Comparison of ENCODE assay signal across 14 cellular contexts in the genomic region with DNA sequence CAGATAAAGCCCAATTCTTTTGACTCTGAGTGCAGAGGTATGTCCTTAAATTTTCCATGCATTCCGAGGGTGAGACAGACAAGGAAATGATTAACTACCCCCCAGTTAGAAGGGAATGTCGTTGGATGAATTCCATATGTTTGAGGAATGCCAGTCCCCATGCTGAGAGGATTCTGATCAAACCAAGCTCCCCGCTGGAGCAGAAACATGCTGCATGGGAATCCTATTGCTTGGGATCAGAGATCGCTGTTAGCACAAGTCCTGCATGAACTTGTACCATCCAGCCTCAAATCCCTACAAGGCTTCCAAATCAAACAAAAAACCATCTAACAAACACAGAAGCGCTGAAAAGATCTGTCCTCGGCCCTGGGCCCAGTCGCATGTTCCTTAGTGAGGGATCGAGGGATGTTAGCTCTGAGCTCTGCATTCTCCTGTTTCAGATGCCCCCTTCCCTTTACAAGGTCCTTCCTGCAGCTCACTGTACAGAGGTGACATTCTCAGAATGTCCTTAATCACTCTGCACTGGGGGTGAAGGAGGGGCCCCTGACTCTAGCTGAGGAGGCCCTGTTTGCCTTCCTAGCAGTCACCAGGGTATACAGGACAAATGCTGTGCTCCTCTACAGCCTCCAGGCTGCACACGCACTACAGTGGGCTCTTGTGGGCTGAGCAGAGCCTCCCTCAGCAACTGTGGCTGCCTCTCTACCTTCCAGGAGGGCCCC.
A peak's percentile ranks its signal among the peaks of the same experiment; 100 is the strongest.
DNase-seq lines count a peak whose midpoint lies in the region; ATAC-seq, FAIRE-seq and TF ChIP-seq lines count a peak whose summit lies in the region.
"Had no signal": no experiment of that assay in that cellular context is flagged by ENCODE, and none has a peak within 500 bp of the region (broad histone marks: within the 10 kb centered on the region; RNA-seq: fewer than 3 reads in every experiment).

No MANE protein-coding gene starts in this region.

- POLR2A ChIA-PET in A673 (lab: Charles Lee; ENCODE audit: low non-redundant PET) = no interaction called here
- POLR2A ChIA-PET in HepG2 (lab: Yijun Ruan, JAX) = no interaction called here

- peak; percentile 89 for ATAC-seq in HepG2
- no peak for ATAC-seq in HG03097 (IDR thresholded peaks at IDR 0.05; ENCODE audit: low FRiP score, unreplicated experiment)

- peak overlapping the region; percentile 57 for H3K4me2 ChIP-seq in HepG2 (ENCODE audit: low read depth, low read length)
- H3K4me2 ChIP-seq: KMS-11 had no signal

- H3K4me3 ChIP-seq in A673 (ENCODE audit: low read depth, low read length, poor library complexity, severe bottlenecking) (no peak overlapping the region), HepG2 (replicated peaks in 1 of 3; ENCODE audit: insufficient read depth in 1 of 3, low read depth in 2 of 3, low read length in 3 of 3) (peak overlapping the region in 2 of 3 experiments; percentile 0 to 27; a peak in 3 of 6 replicates), Peyer's patch (no peak overlapping the region)
- H3K4me3 ChIP-seq: psoas muscle had no signal

- H3K9ac ChIP-seq in HepG2 (ENCODE audit: insufficient read depth, low read depth, low read length) = no peak overlapping the region
- H3K9ac ChIP-seq: KMS-11 had no signal

- CTCF ChIA-PET in A673 (lab: Charles Lee) (interaction anchor here (1.9 kb wide), 1 partner anchor 13 kb away, joined by 6 read pairs; no protein-coding TSS in a partner anchor), HepG2 (lab: Yijun Ruan, JAX; ENCODE audit: low intra/inter-chr PET ratio, low total read pairs) (no interaction called here)

- BruUV-seq in A673 (replicated peaks; lab: Mats Ljungman, UMichigan) (no TSS peak), HepG2 (replicated peaks; lab: Mats Ljungman, UMichigan) (no TSS peak)

- H3K27me3 ChIP-seq in A673 (replicated peaks; ENCODE audit: insufficient read depth, low read depth, low read length, poor library complexity) (no peaks in the 10 kb centered on the region), HepG2 (ENCODE audit: control insufficient read depth in 1 of 2, insufficient read depth in 2 of 2, low read length in 2 of 2) (no peaks in the 10 kb centered on the region), Peyer's patch (no peaks in the 10 kb centered on the region)

- H3K79me2 ChIP-seq in HepG2 (ENCODE audit: insufficient read depth, low read length) = no peaks in the 10 kb centered on the region

- H3K27ac ChIP-seq in A673 (ENCODE audit: low read depth, low read length, poor library complexity, severe bottlenecking) (no peak overlapping the region), HepG2 (ENCODE audit: extremely low read length, insufficient read depth, low read length) (no peak overlapping the region), Peyer's patch (no peak overlapping the region)
- H3K27ac ChIP-seq: C4-2B, KMS-11, psoas muscle had no signal

- TF ChIP-seq CTCF in A673 (conservative IDR thresholded peaks at IDR 0.05; ENCODE audit: low read depth, low read length) = no peak
- no peak for TF ChIP-seq CTCF in HepG2 (CRISPR knock-in tag; IDR thresholded peaks at IDR 0.05)
- TF ChIP-seq CTCF in Peyer's patch (IDR thresholded peaks at IDR 0.05) = no peak

- TF ChIP-seq EP300 in HepG2 (IDR thresholded peaks at IDR 0.05; ENCODE audit: low read depth in 2 of 2, low read length in 2 of 2) (no peak), HepG2 (CRISPR knock-in tag; IDR thresholded peaks at IDR 0.05; ENCODE audit: borderline replicate concordance) (no peak)

- 3% methylated on average over 8 of the region's 9 CpGs for WGBS in HepG2 (ENCODE audit: low lambda C conversion rate)

- no peaks in the 10 kb centered on the region for H4K20me1 ChIP-seq in HepG2 (ENCODE audit: insufficient read depth, low read length)

- TF ChIP-seq POLR2A in HepG2 (IDR thresholded peaks at IDR 0.05; ENCODE audit: insufficient read depth in 1 of 2, low read depth in 2 of 2, low read length in 2 of 2) = no peak
- TF ChIP-seq POLR2A in Peyer's patch (IDR thresholded peaks at IDR 0.05) = no peak

- in situ Hi-C loops in HepG2 (cut with HindIII; ENCODE audit: extremely low pct_ligation_motif_present, low pct_unique_long_range_greater_than_20kb) = no loop called here

- H2AFZ ChIP-seq in HepG2 (ENCODE audit: low read length) = no peak overlapping the region

- intact Hi-C loops in A673 (cut with micrococcal nuclease; ENCODE audit: unreplicated experiment) = no loop called here
- intact Hi-C loops in HepG2 (cut with micrococcal nuclease; ENCODE audit: unreplicated experiment) = no loop called here

- DNase-seq in A673 (ENCODE audit: low spot score) = peak; percentile 56
- DNase-seq in HTR-8/SVneo (ENCODE audit: insufficient read length, low spot score) = peak; percentile 38
- DNase-seq in dermis blood vessel endothelial cell = peak; percentile 33
- DNase-seq in HepG2 (ENCODE audit: low spot score) = peak; percentile 84
- no peak for DNase-seq in activated T-cell treated with anti-CD3 and anti-CD28 coated beads, Interleukin-2, amount 50 U/mL, for 48 hours
- no peak for DNase-seq in Peyer's patch
- DNase-seq in HuH-7 (ENCODE audit: low spot score) = no peak
- DNase-seq: activated CD4-positive, CD25-positive, alpha-beta regulatory T cell; activated naive CD8-positive, alpha-beta T cell treated with anti-CD3 and anti-CD28 coated beads, Interleukin-2, amount 10 ng/mL, durations not matched to agents 7 days and 5 days; psoas muscle; stimulated activated naive CD4-positive, alpha-beta T cell had no signal

- H3K36me3 ChIP-seq in A673 (ENCODE audit: insufficient read depth, low read length, poor library complexity, severe bottlenecking) (no peaks in the 10 kb centered on the region), HepG2 (replicated peaks in 1 of 2; ENCODE audit: control insufficient read depth in 1 of 2, insufficient read depth in 2 of 2, low read length in 2 of 2) (no peaks in the 10 kb centered on the region), Peyer's patch (no peaks in the 10 kb centered on the region)

- TF ChIP-seq RAD21 in HepG2 (CRISPR knock-in tag; IDR thresholded peaks at IDR 0.05) = no peak

- H3K4me1 ChIP-seq in A673 (ENCODE audit: insufficient read depth, low read length, poor library complexity, severe bottlenecking) (no peaks in the 10 kb centered on the region), HepG2 (ENCODE audit: insufficient read depth, low read length) (peaks cover 27% of the 10 kb centered on the region), Peyer's patch (peaks cover 0 to 5% (median 0%) of the 10 kb centered on the region in 4 donors)

- FAIRE-seq in HTR-8/SVneo (lab: Jason Lieb, UNC) (no peak), HepG2 (lab: Jason Lieb, UNC) (peak; percentile 84)

- H3K9me3 ChIP-seq in A673 (ENCODE audit: low read depth, low read length, poor library complexity, severe bottlenecking) (no peaks in the 10 kb centered on the region), HepG2 (ENCODE audit: low read length) (no peaks in the 10 kb centered on the region), Peyer's patch (no peaks in the 10 kb centered on the region)
- H3K9me3 ChIP-seq: psoas muscle had no signal

TF ChIP-seq in HepG2, 621 proteins besides CTCF, POLR2A, EP300 and RAD21 (continues in another document):
- TF ChIP-seq ZNF562 (CRISPR knock-in tag; IDR thresholded peaks at IDR 0.05; ENCODE audit: borderline replicate concordance) (no peak), ZNF547 (CRISPR knock-in tag; IDR thresholded peaks at IDR 0.05) (no peak), ZNF619 (CRISPR knock-in tag; IDR thresholded peaks at IDR 0.05) (no peak), ZNF503 (CRISPR knock-in tag; IDR thresholded peaks at IDR 0.05) (no peak), SPEN (CRISPR knock-in tag; IDR thresholded peaks at IDR 0.05; ENCODE audit: low read depth) (no peak), ZNF792 (CRISPR knock-in tag; IDR thresholded peaks at IDR 0.05) (no peak), NFE2L1 (CRISPR knock-in tag; IDR thresholded peaks at IDR 0.05; ENCODE audit: borderline replicate concordance) (no peak), ZNF20 (CRISPR knock-in tag; IDR thresholded peaks at IDR 0.05) (no peak), ZNF225 (CRISPR knock-in tag; IDR thresholded peaks at IDR 0.05) (no peak), ZFP36L1 (CRISPR knock-in tag; IDR thresholded peaks at IDR 0.05) (no peak), ZNF788 (CRISPR knock-in tag; IDR thresholded peaks at IDR 0.05; ENCODE audit: borderline replicate concordance) (no peak), ZNF331 (CRISPR knock-in tag; IDR thresholded peaks at IDR 0.05) (0 out of 2 replicates have a peak, but pooled peaks have one; percentile 26), ZNF263 (CRISPR knock-in tag; IDR thresholded peaks at IDR 0.05) (no peak), KDM4B (CRISPR knock-in tag; IDR thresholded peaks at IDR 0.05) (no peak)
- TF ChIP-seq, protein P1, sequence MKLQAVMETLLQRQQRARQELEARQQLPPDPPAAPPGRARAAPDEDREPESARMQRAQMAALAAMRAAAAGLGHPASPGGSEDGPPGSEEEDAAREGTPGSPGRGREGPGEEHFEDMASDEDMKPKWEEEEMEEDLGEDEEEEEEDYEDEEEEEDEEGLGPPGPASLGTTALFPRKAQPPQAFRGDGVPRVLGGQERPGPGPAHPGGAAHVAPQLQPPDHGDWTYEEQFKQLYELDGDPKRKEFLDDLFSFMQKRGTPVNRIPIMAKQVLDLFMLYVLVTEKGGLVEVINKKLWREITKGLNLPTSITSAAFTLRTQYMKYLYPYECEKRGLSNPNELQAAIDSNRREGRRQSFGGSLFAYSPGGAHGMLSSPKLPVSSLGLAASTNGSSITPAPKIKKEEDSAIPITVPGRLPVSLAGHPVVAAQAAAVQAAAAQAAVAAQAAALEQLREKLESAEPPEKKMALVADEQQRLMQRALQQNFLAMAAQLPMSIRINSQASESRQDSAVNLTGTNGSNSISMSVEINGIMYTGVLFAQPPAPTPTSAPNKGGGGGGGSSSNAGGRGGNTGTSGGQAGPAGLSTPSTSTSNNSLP (IDR thresholded peaks at IDR 0.05; ENCODE audit: low read depth, low read length) = peak; percentile 54; the same call in 1 of the 2 replicates

Comparison
In these comparisons a context has a peak if more than half of its experiments do, and no peak if none do; other contexts are left out.
1. DNase-seq: peak in A673 (single experiment), HTR-8/SVneo (single experiment), dermis blood vessel endothelial cell (single experiment) and HepG2 (single experiment); none in activated T-cell treated with anti-CD3 and anti-CD28 coated beads, Interleukin-2, amount 50 U/mL, for 48 hours (0 of 2), Peyer's patch (0 of 3) and HuH-7 (single experiment).
2. H3K4me3 ChIP-seq: peak in HepG2 (2 of 3); none in A673 (single experiment) and Peyer's patch (0 of 4).